9 cellular contexts compared by ENCODE assay signal in the genomic region with DNA sequence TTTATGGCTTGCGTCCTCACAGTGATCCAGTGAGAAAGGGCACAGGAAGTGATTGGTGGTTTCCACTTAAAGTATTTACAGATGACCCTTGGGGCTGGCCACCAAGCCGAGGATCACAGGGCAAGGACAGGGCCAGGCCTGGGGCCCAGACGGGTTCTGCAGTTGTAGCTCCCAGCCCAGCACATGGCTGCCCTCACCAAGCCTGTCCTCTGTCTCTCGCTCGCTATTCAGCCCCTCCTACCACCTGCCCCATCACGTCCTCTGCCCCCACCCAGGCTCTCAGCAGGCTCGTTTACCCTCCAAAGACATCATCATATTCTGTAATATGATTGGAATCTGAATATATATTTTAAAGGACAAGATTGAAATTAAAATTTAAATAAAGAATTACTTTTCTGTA.
"Had no signal": no experiment of that assay in that cellular context is flagged by ENCODE, and none has a peak within 500 bp of the region (broad histone marks: within the 10 kb centered on the region; RNA-seq: fewer than 3 reads in every experiment).

No MANE protein-coding gene starts in this region.

- H3K4me3 ChIP-seq: GM23248, HAP-1 had no signal

- H3K4me3 Mint-ChIP-seq: HFFc6, IgD-negative memory B cell had no signal

- H3K36me3 Mint-ChIP-seq: IgD-negative memory B cell had no signal

- H3K9ac ChIP-seq: GM23248 had no signal

- H3K36me3 ChIP-seq: HAP-1 had no signal

- H3K9me3 Mint-ChIP-seq: HFFc6, IgD-negative memory B cell had no signal

- ATAC-seq: HCT116, HepG2 had no signal

- H3K27me3 Mint-ChIP-seq: IgD-negative memory B cell had no signal

- DNase-seq: GM23248, GOT3, H7, HFFc6 had no signal

- FAIRE-seq: HepG2 had no signal

- H3K27ac ChIP-seq: GM23248, HL-60 had no signal

- H3K27ac Mint-ChIP-seq: HFFc6, IgD-negative memory B cell had no signal

- H2AFZ ChIP-seq: GM23248 had no signal

- H3K4me1 ChIP-seq: HAP-1 had no signal

- H3K9me3 ChIP-seq: HAP-1 had no signal
